ENCODE assay signal across 19 cellular contexts in genomic region chr7:34453150-34453549, GRCh38.
DNase-seq lines count a peak whose midpoint lies in the region; TF ChIP-seq lines count a peak whose summit lies in the region.
"Had no signal": no experiment of that assay in that cellular context is flagged by ENCODE, and none has a peak within 500 bp of the region (broad histone marks: within the 10 kb centered on the region; RNA-seq: fewer than 3 reads in every experiment).

No MANE protein-coding gene starts in this region.

- H3K4me3 ChIP-seq in astrocyte of the cerebellum (ENCODE audit: low read depth, low read length), result no peak overlapping the region
- H3K4me3 ChIP-seq: skin epidermis, stomach, upper lobe of left lung had no signal

- no peak for TF ChIP-seq CTCF in astrocyte of the cerebellum (IDR thresholded peaks at IDR 0.05; ENCODE audit: low read depth, low read length, missing control alignments)

- DNase-seq in A172 (ENCODE audit: low spot score) (peak; percentile 42), HS-5 (ENCODE audit: low read depth) (peak; percentile 37), astrocyte of the cerebellum (ENCODE audit: low read depth) (peak; percentile 24), iris pigment epithelial cell (ENCODE audit: low read depth) (peak; percentile 44), NCI-H2171 treated with DMSO at 0.1 percent for 48 hours (lab: John Stamatoyannopoulos, UW) (no peak), 8988T (no peak), NCI-H82 treated with DMSO at 0.1 percent for 48 hours (lab: John Stamatoyannopoulos, UW; ENCODE audit: unreplicated experiment) (no peak), SIG-M5 (lab: John Stamatoyannopoulos, UW) (no peak)
- DNase-seq: activated CD4-positive, alpha-beta T cell treated with anti-CD3 and anti-CD28 coated beads, Interleukin-2, amount 10 ng/mL, durations not matched to agents 24 days and 14 days; effector memory CD8-positive, alpha-beta T cell; hypothalamus; Kasumi-1; kidney glomerular epithelial cell; NCI-H1105 treated with DMSO at 0.1 percent for 48 hours; NCI-H524 treated with DMSO at 0.1 percent for 48 hours; stimulated activated CD4-positive, alpha-beta T cell treated with anti-CD3 and anti-CD28 coated beads, Interleukin-4, amount 100 ng/mL, for 1 hour; stomach; upper lobe of left lung had no signal

- in situ Hi-C loops in astrocyte of the cerebellum (cut with HindIII; ENCODE audit: low sequenced_read_pairs), result no loop called here

Comparison
In these comparisons a context has a peak if more than half of its experiments do, and no peak if none do; other contexts are left out.
1. DNase-seq: peak in A172 (single experiment), HS-5 (single experiment), astrocyte of the cerebellum (single experiment) and iris pigment epithelial cell (single experiment); none in NCI-H2171 treated with DMSO at 0.1 percent for 48 hours (single experiment), 8988T (single experiment), NCI-H82 treated with DMSO at 0.1 percent for 48 hours (single experiment) and SIG-M5 (single experiment).